Comparison of ENCODE assay signal across 1 cellular context in the genomic region with DNA sequence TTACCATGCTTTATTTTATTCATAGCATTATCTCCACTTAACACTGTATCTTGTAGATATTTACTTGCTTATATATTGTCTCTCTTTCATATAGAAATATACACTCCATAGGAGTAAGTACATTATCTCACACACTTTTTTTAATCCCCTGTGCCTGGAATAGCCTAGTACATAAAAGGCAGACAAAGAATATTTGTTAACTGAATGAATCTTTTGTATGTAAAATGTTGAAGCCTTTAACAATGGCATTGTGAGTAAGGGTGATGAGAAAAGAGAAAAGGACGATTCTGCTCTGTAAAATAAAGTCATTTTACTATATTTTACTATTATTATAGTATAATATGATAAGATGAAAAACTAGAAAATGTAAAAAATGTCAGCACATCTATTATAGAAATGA.
TF ChIP-seq lines count a peak whose summit lies in the region.

No MANE protein-coding gene starts in this region.

TF ChIP-seq in GM23338, 12 proteins besides CTCF, POLR2A, EP300 and RAD21 (continued from another document):
- TF ChIP-seq EZH2 (IDR thresholded peaks at IDR 0.05; ENCODE audit: low read depth, unreplicated experiment) (no peak), ZNF114 (CRISPR knock-in tag; IDR thresholded peaks at IDR 0.05) (no peak), POLR2AphosphoS5 (IDR thresholded peaks at IDR 0.05; ENCODE audit: low read depth) (no peak), EZH2phosphoT487 (IDR thresholded peaks at IDR 0.05; ENCODE audit: unreplicated experiment) (no peak)
TF ChIP-seq in GM23338: peak in this region for 0.
